ENCODE assay signal across 1 cellular context in the genomic region with DNA sequence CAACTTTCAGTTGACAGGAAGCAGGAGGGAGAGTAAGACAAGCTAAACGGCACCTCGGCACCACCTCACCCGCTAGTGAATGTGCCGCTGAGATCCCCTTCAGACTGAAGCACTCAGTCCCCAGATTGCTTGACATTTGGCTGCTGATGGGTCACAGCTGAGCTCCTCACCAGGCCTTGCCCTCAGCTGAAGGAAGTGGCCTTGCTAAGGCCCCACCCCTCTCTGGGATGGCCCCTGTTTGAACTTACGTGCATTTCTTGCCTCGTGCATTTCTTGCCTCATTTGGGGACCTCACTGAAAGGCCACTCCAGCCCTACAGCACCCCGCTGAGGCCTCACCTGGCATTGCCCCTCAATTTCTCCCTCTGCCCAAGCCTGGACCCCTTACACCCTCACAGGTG.
TF ChIP-seq lines count a peak whose summit lies in the region.

No MANE protein-coding gene starts in this region.

TF ChIP-seq in K562, 482 proteins besides CTCF, POLR2A, EP300 and RAD21:
- TF ChIP-seq HLTF (IDR thresholded peaks at IDR 0.05) (no peak), CSDE1 (IDR thresholded peaks at IDR 0.05) (no peak), ZNF263 (CRISPR knock-in tag; IDR thresholded peaks at IDR 0.05; ENCODE audit: borderline replicate concordance) (no peak), CEBPG (CRISPR knock-in tag; IDR thresholded peaks at IDR 0.05) (0 out of 2 replicates have a peak, but pooled peaks have one; percentile 23), CEBPG (tag; conservative IDR thresholded peaks at IDR 0.05 in 1 of 2, IDR thresholded peaks at IDR 0.05 in 1 of 2) (no peak)
TF ChIP-seq in K562: peak in this region for 1.
